ENCODE assay signal across 23 cellular contexts in the genomic region with DNA sequence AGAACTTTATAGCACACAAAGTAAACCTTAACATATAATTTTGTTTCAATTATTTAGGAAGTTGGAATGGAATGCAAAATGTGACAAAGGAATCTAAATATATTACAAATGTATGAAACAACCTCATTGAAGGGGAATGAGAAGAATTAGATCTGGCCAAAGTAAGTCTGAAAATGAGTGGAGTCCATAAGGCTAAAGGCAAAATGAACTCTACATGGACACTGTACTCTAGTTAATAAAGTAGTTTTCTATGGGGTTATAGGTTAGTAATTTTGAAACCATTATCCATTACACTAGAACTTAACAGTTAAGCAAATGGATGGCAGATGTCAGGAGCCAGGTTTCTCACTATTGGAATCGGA.
"Had no signal": no experiment of that assay in that cellular context is flagged by ENCODE, and none has a peak within 500 bp of the region (broad histone marks: within the 10 kb centered on the region; RNA-seq: fewer than 3 reads in every experiment).

No MANE protein-coding gene starts in this region.

- H3K4me3 Mint-ChIP-seq: dendritic cell treated with granulocyte-macrophage colony-stimulating factor and Interleukin-4, amounts not matched to agents 40 ng/mL and 50 ng/mL, for 4 days; immature natural killer cell; memory B cell; naive B cell; nephron; stimulated activated effector memory CD8-positive, alpha-beta T cell treated with anti-CD3 and anti-CD28 coated beads, Interleukin-12 subunit alpha, Interleukin-12 subunit beta, amount 100 ng/mL, for 72 hours; type B pancreatic cell had no signal

- H3K27ac Mint-ChIP-seq: dendritic cell treated with granulocyte-macrophage colony-stimulating factor and Interleukin-4, amounts not matched to agents 40 ng/mL and 50 ng/mL, for 4 days; immature natural killer cell; memory B cell; naive B cell; nephron; progenitor cell of endocrine pancreas; stimulated activated effector memory CD8-positive, alpha-beta T cell treated with anti-CD3 and anti-CD28 coated beads, Interleukin-12 subunit alpha, Interleukin-12 subunit beta, amount 100 ng/mL, for 72 hours; type B pancreatic cell had no signal

- H3K36me3 Mint-ChIP-seq: immature natural killer cell; memory B cell; naive B cell; stimulated activated effector memory CD8-positive, alpha-beta T cell treated with anti-CD3 and anti-CD28 coated beads, Interleukin-12 subunit alpha, Interleukin-12 subunit beta, amount 100 ng/mL, for 72 hours; type B pancreatic cell had no signal

- H3K4me3 ChIP-seq: left ventricle myocardium inferior, lower lobe of right lung, pancreas, suprapubic skin, thyroid gland had no signal

- H3K9me3 ChIP-seq: lower lobe of right lung, pancreas, suprapubic skin, thyroid gland had no signal

- H3K4me1 ChIP-seq: lower lobe of right lung, pancreas, thyroid gland had no signal

- H3K27ac ChIP-seq: foreskin keratinocyte, left ventricle myocardium inferior, lower lobe of right lung, pancreas, suprapubic skin, thyroid gland had no signal

- FAIRE-seq: kidney, pancreas, urothelium cell line had no signal

- H3K9me3 Mint-ChIP-seq: immature natural killer cell; stimulated activated effector memory CD8-positive, alpha-beta T cell treated with anti-CD3 and anti-CD28 coated beads, Interleukin-12 subunit alpha, Interleukin-12 subunit beta, amount 100 ng/mL, for 72 hours; type B pancreatic cell had no signal

- H3K27me3 ChIP-seq: foreskin keratinocyte, pancreas, suprapubic skin, thyroid gland had no signal

- ATAC-seq: foreskin keratinocyte; left cardiac atrium; lower lobe of right lung; pancreas; right cardiac atrium; stimulated activated effector memory CD8-positive, alpha-beta T cell treated with anti-CD3 and anti-CD28 coated beads, Interleukin-12 subunit alpha, Interleukin-12 subunit beta, amount 100 ng/mL, for 72 hours; stimulated activated naive CD8-positive, alpha-beta T cell treated with anti-CD3 and anti-CD28 coated beads, Interleukin-15, Interleukin-2, amounts not matched to agents 100 U/mL and 50 U/mL, for 24 hours had no signal

- DNase-seq: foreskin keratinocyte; immature natural killer cell; kidney; left cardiac atrium; left ventricle myocardium inferior; lower lobe of right lung; midbrain; naive B cell; occipital lobe; pancreas; right cardiac atrium; stimulated activated CD4-positive, alpha-beta T cell treated with anti-CD3 and anti-CD28 coated beads, Interleukin-4, amount 100 ng/mL, for 1 hour; stimulated activated CD8-positive, alpha-beta memory T cell treated with anti-CD3 and anti-CD28 coated beads, Interleukin-4, amount 100 ng/mL, for 48 hours; stimulated activated naive CD8-positive, alpha-beta T cell treated with anti-CD3 and anti-CD28 coated beads, Interleukin-15, Interleukin-2, amounts not matched to agents 100 U/mL and 50 U/mL, for 24 hours; thyroid gland had no signal

- H3K36me3 ChIP-seq: left ventricle myocardium inferior, lower lobe of right lung, pancreas, suprapubic skin, thyroid gland had no signal

- H3K27me3 Mint-ChIP-seq: dendritic cell treated with granulocyte-macrophage colony-stimulating factor and Interleukin-4, amounts not matched to agents 40 ng/mL and 50 ng/mL, for 4 days; type B pancreatic cell had no signal

- H3K4me1 Mint-ChIP-seq: immature natural killer cell; memory B cell; naive B cell; stimulated activated effector memory CD8-positive, alpha-beta T cell treated with anti-CD3 and anti-CD28 coated beads, Interleukin-12 subunit alpha, Interleukin-12 subunit beta, amount 100 ng/mL, for 72 hours had no signal
